Comparison of ENCODE assay signal across 8 cellular contexts in the genomic region with DNA sequence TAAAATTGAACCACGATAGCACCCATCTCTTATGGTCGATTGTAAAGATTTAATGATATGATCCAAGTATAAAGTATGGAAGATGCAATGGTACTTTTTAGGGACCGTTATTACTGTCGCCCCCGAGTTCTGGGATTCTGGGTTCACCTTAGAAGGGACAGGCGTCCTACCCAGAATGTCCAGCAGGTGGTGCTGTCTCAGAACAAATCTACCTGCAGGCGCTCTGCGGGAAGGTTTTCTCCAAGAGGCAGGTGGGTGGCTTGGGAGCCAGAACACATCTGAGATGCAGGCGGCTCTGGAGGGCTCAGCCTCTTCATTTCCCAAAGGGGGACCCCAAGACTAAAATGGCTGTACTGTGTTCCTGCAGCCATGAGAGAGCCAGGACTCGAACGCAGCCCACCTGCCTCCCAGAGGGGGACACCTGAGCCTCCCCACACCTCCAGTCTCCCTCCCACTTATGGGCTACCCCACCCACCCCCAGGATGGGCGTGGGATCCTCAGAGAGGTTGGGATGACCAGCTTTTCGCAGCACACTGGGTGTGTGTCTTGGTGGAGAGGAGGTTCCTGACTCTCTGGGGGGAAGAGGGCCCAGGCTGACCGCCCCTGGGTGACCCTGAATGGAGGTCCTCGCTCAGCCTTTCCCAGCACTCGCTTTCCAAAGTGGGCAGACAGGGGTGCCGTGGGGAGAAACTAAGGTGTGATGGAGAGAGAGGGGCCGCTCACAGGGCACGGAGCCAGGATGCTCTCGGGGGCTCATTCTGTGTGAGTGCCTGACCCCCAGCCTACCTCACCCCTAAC.
DNase-seq lines count a peak whose midpoint lies in the region; ATAC-seq, FAIRE-seq and TF ChIP-seq lines count a peak whose summit lies in the region.

No MANE protein-coding gene starts in this region.

- no peaks in the 10 kb centered on the region for H3K9me2 ChIP-seq in MM.1S (replicated peaks; ENCODE audit: insufficient read depth, low read length)

- H4K20me1 ChIP-seq in MM.1S (ENCODE audit: insufficient read depth, low read length): no peaks in the 10 kb centered on the region

- H3K27me3 Mint-ChIP-seq in T-helper 2 cell treated with Interferon-gamma antibody and Interleukin-4, amounts not matched to agents 5 μg/mL and 100 μg/mL, for 36 hours (ENCODE audit: low read depth): peaks cover 18% of the 10 kb centered on the region

- ATAC-seq in GM21515 (IDR thresholded peaks at IDR 0.05; ENCODE audit: unreplicated experiment): no peak
- ATAC-seq in GM19463 (IDR thresholded peaks at IDR 0.05; ENCODE audit: unreplicated experiment): no peak

- no peak overlapping the region for H3K27ac ChIP-seq in MM.1S (ENCODE audit: low read length)

- no peak overlapping the region for H3K4me3 Mint-ChIP-seq in T-helper 2 cell treated with Interferon-gamma antibody and Interleukin-4, amounts not matched to agents 5 μg/mL and 100 μg/mL, for 36 hours

- no peak overlapping the region for H2AFZ ChIP-seq in MM.1S (ENCODE audit: low read length)

- H3K27ac Mint-ChIP-seq in T-helper 2 cell treated with Interferon-gamma antibody and Interleukin-4, amounts not matched to agents 5 μg/mL and 100 μg/mL, for 36 hours: no peak overlapping the region

- no peak overlapping the region for H3K4me2 ChIP-seq in MM.1S (ENCODE audit: low read depth, low read length)

- in situ Hi-C loops in astrocyte of the spinal cord (cut with HindIII; ENCODE audit: low sequenced_read_pairs): no loop called here

- H3K9ac ChIP-seq in MM.1S (ENCODE audit: low read length): no peak overlapping the region

- FAIRE-seq in G401.6 (lab: Jason Lieb, UNC): peak; percentile 8

- H3K4me1 ChIP-seq in MM.1S (ENCODE audit: low read length): no peaks in the 10 kb centered on the region

- H3K4me3 ChIP-seq in MM.1S (ENCODE audit: low read length) (no peak overlapping the region), astrocyte of the spinal cord (ENCODE audit: low read depth, low read length) (no peak overlapping the region)

- no peaks in the 10 kb centered on the region for H3K4me1 Mint-ChIP-seq in T-helper 2 cell treated with Interferon-gamma antibody and Interleukin-4, amounts not matched to agents 5 μg/mL and 100 μg/mL, for 36 hours (ENCODE audit: low read depth)

- 0 out of 2 replicates have a peak, but pooled peaks cover 3% of the 10 kb centered on the region for H3K27me3 ChIP-seq in MM.1S (replicated peaks; ENCODE audit: insufficient read depth, low read length)

- no peaks in the 10 kb centered on the region for H3F3A ChIP-seq in MM.1S (ENCODE audit: insufficient read depth, low read length)

- H3K9me3 ChIP-seq in MM.1S (replicated peaks; ENCODE audit: insufficient read depth, low read length): no peaks in the 10 kb centered on the region

- H3K36me3 Mint-ChIP-seq in T-helper 2 cell treated with Interferon-gamma antibody and Interleukin-4, amounts not matched to agents 5 μg/mL and 100 μg/mL, for 36 hours (ENCODE audit: low read depth): no peaks in the 10 kb centered on the region

- DNase-seq in MM.1S (peak; percentile 59), astrocyte of the spinal cord (ENCODE audit: low read depth, low spot score) (peak; percentile 39), inferior parietal cortex (ENCODE audit: extremely low spot score) (peak; percentile 89)
- peak; percentile 51 for DNase-seq in T-helper 2 cell treated with Interferon-gamma antibody and Interleukin-4, amounts not matched to agents 5 μg/mL and 100 μg/mL, for 36 hours (ENCODE audit: low spot score)
- DNase-seq in stimulated activated CD4-positive, alpha-beta T cell treated with anti-CD3 and anti-CD28 coated beads, Interleukin-1b, Interleukin-23, amount 100 ng/mL, for 1 hour (ENCODE audit: low read depth in 2 of 2): peak; percentile 32 to 64

- no peaks in the 10 kb centered on the region for H3K9me3 Mint-ChIP-seq in T-helper 2 cell treated with Interferon-gamma antibody and Interleukin-4, amounts not matched to agents 5 μg/mL and 100 μg/mL, for 36 hours

- no peaks in the 10 kb centered on the region for H3K36me3 ChIP-seq in MM.1S (replicated peaks; ENCODE audit: insufficient read depth, low read length)

- TF ChIP-seq CTCF in MM.1S (IDR thresholded peaks at IDR 0.05; ENCODE audit: low read length) (peak; percentile 94), astrocyte of the spinal cord (IDR thresholded peaks at IDR 0.05; ENCODE audit: low read depth, low read length) (peak; percentile 90)

- H3K79me2 ChIP-seq in MM.1S (ENCODE audit: low read length): no peaks in the 10 kb centered on the region

Comparison
In these comparisons a context has a peak if more than half of its experiments do, and no peak if none do; other contexts are left out.
1. DNase-seq: peak in every context shown above with its lines; median percentile 89 in inferior parietal cortex; 59 in MM.1S; 51 in T-helper 2 cell treated with Interferon-gamma antibody and Interleukin-4, amounts not matched to agents 5 μg/mL and 100 μg/mL, for 36 hours; 48 in stimulated activated CD4-positive, alpha-beta T cell treated with anti-CD3 and anti-CD28 coated beads, Interleukin-1b, Interleukin-23, amount 100 ng/mL, for 1 hour; 39 in astrocyte of the spinal cord.